Comparison of ENCODE assay signal across 14 cellular contexts in genomic region chr6:52918027-52918722, GRCh38. TPM values are rescaled to one million over a fixed set of nuclear protein-coding genes. Genes with fewer than 3 reads are reported as not detected.
A peak's percentile ranks its signal among the peaks of the same experiment; 100 is the strongest.
DNase-seq lines count a peak whose midpoint lies in the region; TF ChIP-seq lines count a peak whose summit lies in the region.
"Not testable (repeated sequence)": the region's sequence is repeated elsewhere in the genome, so short reads cannot be mapped to it uniquely, and the experiment has no call there.
"Had no signal": no experiment of that assay in that cellular context is flagged by ENCODE, and none has a peak within 500 bp of the region (broad histone marks: within the 10 kb centered on the region; RNA-seq: fewer than 3 reads in every experiment).

No MANE protein-coding gene starts in this region.

- intact Hi-C loops in stomach (cut with DNase I; ENCODE audit: low total_unique reads), result not testable (repeated sequence)

- TF ChIP-seq EP300 in stomach (IDR thresholded peaks at IDR 0.05), result not testable (repeated sequence)

- H3K36me3 ChIP-seq in adipocyte (ENCODE audit: control insufficient read depth, insufficient read depth, low read length, severe bottlenecking); stomach: not testable (repeated sequence)

- not testable (repeated sequence) for H3K4me1 ChIP-seq in adipocyte (ENCODE audit: control insufficient read depth, insufficient read depth, low read length)
- peaks cover 17 to 27% (median 19%) of the 10 kb centered on the region in 4 donors for H3K4me1 ChIP-seq in stomach

- TF ChIP-seq POLR2A in stomach (IDR thresholded peaks at IDR 0.05), result not testable (repeated sequence)

- not testable (repeated sequence) for TF ChIP-seq CTCF in cardiac fibroblast (IDR thresholded peaks at IDR 0.05; ENCODE audit: low read depth, low read length); fibroblast of villous mesenchyme (IDR thresholded peaks at IDR 0.05; ENCODE audit: insufficient read depth, low read depth, low read length); stomach (IDR thresholded peaks at IDR 0.05)

- H3K9ac ChIP-seq in adipocyte (ENCODE audit: low read length), result not testable (repeated sequence)

- 44 to 54% (median 47%) methylated on average over 9 of the region's 9 CpGs for whole genome bisulfite sequencing in stomach, 5 donors

- DNase-seq in AG20443 (ENCODE audit: low spot score) (peak; percentile 51), H4 (ENCODE audit: low spot score) (peak; percentile 84), NCI-H460 (ENCODE audit: extremely low read depth, low read depth) (peak; percentile 46), adipocyte (ENCODE audit: low read depth) (peak; percentile 90), cardiac fibroblast (ENCODE audit: low read depth in 2 of 2) (peak; percentile 43 to 49), fibroblast of villous mesenchyme (ENCODE audit: low read depth) (peak; percentile 94), mucosa of gallbladder (ENCODE audit: low spot score) (peak; percentile 60), stomach (peak; percentile 69)

- peak overlapping the region; percentile 46 to 87 (median 61) for H3K27ac ChIP-seq in stomach

- not testable (repeated sequence) for H3K9me3 ChIP-seq in adipocyte (ENCODE audit: control insufficient read depth, low read length); stomach

- H3K4me3 ChIP-seq in adipocyte (ENCODE audit: low read length); cardiac fibroblast (replicated peaks in 1 of 2; ENCODE audit: low read depth in 2 of 2, low read length in 2 of 2); fibroblast of villous mesenchyme (ENCODE audit: low read depth, low read length); stomach: not testable (repeated sequence)

- H3K27me3 ChIP-seq in adipocyte (replicated peaks; ENCODE audit: control insufficient read depth, insufficient read depth, low read length); stomach: not testable (repeated sequence)

RNA-seq across cellular contexts. Expression of gene GSTA3, which starts 8.7 kb away (rescaled TPM):
- total RNA-seq in H4 (2014; rRNA removed; shearing (Covaris generic)), result 0.19 TPM in 1 of 2 replicates, not detected in the other
- total RNA-seq in NCI-H460 (2014; rRNA removed; shearing (Covaris generic)), result not detected in 2 replicates
- not detected in 2 replicates for polyA plus RNA-seq in NCI-H460 (2014; cell fraction: nucleus; rRNA removed)
- not detected in 2 replicates for total RNA-seq in fibroblast of villous mesenchyme
- total RNA-seq in mucosa of gallbladder, result not detected
- total RNA-seq in stomach, result not detected
- 1 to 10 TPM in 2 of 3 donors, under 1 TPM in 1; 1.00 to 8.9 (median 2.3) TPM for polyA plus RNA-seq in stomach
- total RNA-seq: activated CD8-positive, alpha-beta T cell treated with anti-CD3 and anti-CD28 coated beads for 36 hours; activated naive CD4-positive, alpha-beta T cell treated with anti-CD3 and anti-CD28 coated beads for 36 hours; gastrocnemius medialis; left cardiac atrium; sigmoid colon; T-helper 17 cell had no signal
- polyA plus RNA-seq: sigmoid colon had no signal
